ENCODE assay signal across 3 cellular contexts in genomic region chr22:25777411-25777810, GRCh38.
"Had no signal": no experiment of that assay in that cellular context is flagged by ENCODE, and none has a peak within 500 bp of the region (broad histone marks: within the 10 kb centered on the region; RNA-seq: fewer than 3 reads in every experiment).

No MANE protein-coding gene starts in this region.

- H3K4me3 ChIP-seq: GM12878 had no signal

- DNase-seq: GDM1, GF-D8 had no signal
